In genomic region chr7:128040205-128040604, GRCh38 we compare ENCODE assay signal across 32 cellular contexts. TPM values are rescaled to one million over a fixed set of nuclear protein-coding genes. Genes with fewer than 3 reads are reported as not detected.
"Had no signal": no experiment of that assay in that cellular context is flagged by ENCODE, and none has a peak within 500 bp of the region (broad histone marks: within the 10 kb centered on the region; RNA-seq: fewer than 3 reads in every experiment).

No MANE protein-coding gene starts in this region.

- H3K4me3 ChIP-seq: MG63 had no signal

- DNase-seq: Karpas-422, Kasumi-1, MG63, MM.1S, MV-4-11, NCI-H1048, NCI-H1092, NCI-H1105, NCI-H1105 treated with DMSO at 0.1 percent for 48 hours, NCI-H1417 treated with DMSO at 0.1 percent for 48 hours, NCI-H1436, NCI-H1436 treated with DMSO at 0.1 percent for 48 hours, NCI-H146, NCI-H1694, NCI-H1694 treated with DMSO at 0.1 percent for 48 hours, NCI-H187, NCI-H187 treated with DMSO at 0.1 percent for 48 hours, NCI-H1930, NCI-H2029, NCI-H2029 treated with DMSO at 0.1 percent for 48 hours, NCI-H2107, NCI-H2171, NCI-H2171 treated with DMSO at 0.1 percent for 48 hours, NCI-H226, NCI-H345, NCI-H446, NCI-H446 treated with DMSO at 0.1 percent for 48 hours, NCI-H510A, NCI-H510A treated with DMSO at 0.1 percent for 48 hours, NCI-H524 had no signal

- H3K36me3 ChIP-seq: MG63 had no signal

- H3K9me3 ChIP-seq: MG63 had no signal

RNA-seq across cellular contexts. Expression of gene LRRC4, which starts 9.0 kb away (rescaled TPM):
- total RNA-seq: MCF 10A, NCI-H460 had no signal
